Comparison of ENCODE assay signal across 9 cellular contexts in genomic region chr11:2156416-2157182, GRCh38. TPM values are rescaled to one million over a fixed set of nuclear protein-coding genes. Genes with fewer than 3 reads are reported as not detected.
DNase-seq lines count a peak whose midpoint lies in the region; ATAC-seq and TF ChIP-seq lines count a peak whose summit lies in the region.
"Had no signal": no experiment of that assay in that cellular context is flagged by ENCODE, and none has a peak within 500 bp of the region (broad histone marks: within the 10 kb centered on the region; RNA-seq: fewer than 3 reads in every experiment).

No MANE protein-coding gene starts in this region.

- WGBS in stomach, 5 donors = 19 to 32% (median 24%) methylated on average over 8 to 19 of the region's 19 CpGs

- H3K36me3 Mint-ChIP-seq in activated CD8-positive, alpha-beta T cell treated with anti-CD3 and anti-CD28 coated beads for 36 hours (ENCODE audit: low read depth) = no peaks in the 10 kb centered on the region
- H3K36me3 Mint-ChIP-seq in mesothelial cell of epicardium = no peaks in the 10 kb centered on the region

- no peak overlapping the region for H3K4me3 ChIP-seq in effector memory CD4-positive, alpha-beta T cell (ENCODE audit: insufficient read depth, low read depth, low read length, poor library complexity, severe bottlenecking)
- no peak overlapping the region for H3K4me3 ChIP-seq in stomach
- H3K4me3 ChIP-seq: BLaER1 treated with 17β-estradiol and CSF1 and Interleukin-3, amounts not matched to agents 10 nM and 100 nM had no signal

- no peaks in the 10 kb centered on the region for H3K9me3 Mint-ChIP-seq in activated CD8-positive, alpha-beta T cell treated with anti-CD3 and anti-CD28 coated beads for 36 hours
- no peaks in the 10 kb centered on the region for H3K9me3 Mint-ChIP-seq in mesothelial cell of epicardium

- H3K27me3 ChIP-seq in effector memory CD4-positive, alpha-beta T cell (replicated peaks; ENCODE audit: control insufficient read depth, insufficient read depth, low read length, poor library complexity, severe bottlenecking) = no peaks in the 10 kb centered on the region
- peaks cover 0 to 50% (median 10%) of the 10 kb centered on the region in 3 donors for H3K27me3 ChIP-seq in stomach

- no peaks in the 10 kb centered on the region for H3K27me3 Mint-ChIP-seq in activated CD8-positive, alpha-beta T cell treated with anti-CD3 and anti-CD28 coated beads for 36 hours
- peaks cover 1% of the 10 kb centered on the region for H3K27me3 Mint-ChIP-seq in mesothelial cell of epicardium (ENCODE audit: low read depth)

- peak; percentile 50 for ATAC-seq in activated CD8-positive, alpha-beta T cell treated with anti-CD3 and anti-CD28 coated beads for 36 hours
- no peak for ATAC-seq in HG02870 (IDR thresholded peaks at IDR 0.05; ENCODE audit: unreplicated experiment)

- H3K36me3 ChIP-seq in effector memory CD4-positive, alpha-beta T cell (ENCODE audit: control insufficient read depth, insufficient read depth, low read length) = no peaks in the 10 kb centered on the region
- no peaks in the 10 kb centered on the region for H3K36me3 ChIP-seq in stomach
- H3K36me3 ChIP-seq: BLaER1 treated with 17β-estradiol and CSF1 and Interleukin-3, amounts not matched to agents 10 nM and 100 nM had no signal

- H3K9me3 ChIP-seq in effector memory CD4-positive, alpha-beta T cell (ENCODE audit: control insufficient read depth, low read length) = no peaks in the 10 kb centered on the region
- H3K9me3 ChIP-seq in stomach = no peaks in the 10 kb centered on the region
- H3K9me3 ChIP-seq: BLaER1 treated with 17β-estradiol and CSF1 and Interleukin-3, amounts not matched to agents 10 nM and 100 nM had no signal

- peaks cover 2% of the 10 kb centered on the region for H3K4me1 Mint-ChIP-seq in activated CD8-positive, alpha-beta T cell treated with anti-CD3 and anti-CD28 coated beads for 36 hours (ENCODE audit: low read depth)
- H3K4me1 Mint-ChIP-seq in mesothelial cell of epicardium = peaks cover 3% of the 10 kb centered on the region

- DNase-seq in NCI-H1417 (lab: John Stamatoyannopoulos, UW) = peak; percentile 21 to 78 (median 74)
- DNase-seq in NCI-H1417 treated with DMSO at 0.1 percent for 48 hours (lab: John Stamatoyannopoulos, UW) = no peak
- DNase-seq in NCI-H1930 (lab: John Stamatoyannopoulos, UW) = peak; percentile 57 to 60
- DNase-seq in activated CD8-positive, alpha-beta T cell treated with anti-CD3 and anti-CD28 coated beads for 36 hours = peak; percentile 74
- peak; percentile 7 to 31 (median 20) for DNase-seq in effector memory CD4-positive, alpha-beta T cell
- peak; percentile 64 to 86 for DNase-seq in mesothelial cell of epicardium (ENCODE audit: low spot score in 2 of 2, unreplicated experiment in 2 of 2)
- DNase-seq in stomach = peak; percentile 85

- POLR2A ChIA-PET in activated CD8-positive, alpha-beta T cell treated with anti-CD3 and anti-CD28 coated beads for 36 hours (lab: Charles Lee) = interaction anchor here (1.0 kb wide), 1 partner anchor 120 kb away, joined by 3 read pairs; no protein-coding TSS in a partner anchor

- H3K4me3 Mint-ChIP-seq in activated CD8-positive, alpha-beta T cell treated with anti-CD3 and anti-CD28 coated beads for 36 hours = no peak overlapping the region
- no peak overlapping the region for H3K4me3 Mint-ChIP-seq in mesothelial cell of epicardium

- peak; percentile 88 for TF ChIP-seq CTCF in activated CD8-positive, alpha-beta T cell treated with anti-CD3 and anti-CD28 coated beads for 36 hours (IDR thresholded peaks at IDR 0.05)
- TF ChIP-seq CTCF in mesothelial cell of epicardium (IDR thresholded peaks at IDR 0.05; ENCODE audit: unreplicated experiment) (peak; percentile 88), stomach (IDR thresholded peaks at IDR 0.05) (peak in 5 of 7 experiments; percentile 51 to 76 (median 73))

- TF ChIP-seq EP300 in stomach (IDR thresholded peaks at IDR 0.05) = no peak

- no peak for TF ChIP-seq POLR2A in stomach (IDR thresholded peaks at IDR 0.05)

- CTCF ChIA-PET in activated CD8-positive, alpha-beta T cell treated with anti-CD3 and anti-CD28 coated beads for 36 hours (lab: Charles Lee) = interaction anchor here (0.7 to 19.5 kb wide), 11 partner anchors 9 to 504 kb away, joined by 3 to 518 read pairs (median 5); no protein-coding TSS in a partner anchor

- H3K27ac ChIP-seq in effector memory CD4-positive, alpha-beta T cell (ENCODE audit: insufficient read depth, low read length, poor library complexity, severe bottlenecking) = no peak overlapping the region
- no peak overlapping the region for H3K27ac ChIP-seq in stomach
- H3K27ac ChIP-seq: BLaER1 treated with 17β-estradiol and CSF1 and Interleukin-3, amounts not matched to agents 10 nM and 100 nM had no signal

- intact Hi-C loops in activated CD8-positive, alpha-beta T cell treated with anti-CD3 and anti-CD28 coated beads for 36 hours (cut with micrococcal nuclease) = loop anchor here (10.0 kb wide), 1 partner anchor 272 kb away; no protein-coding TSS in a partner anchor
- intact Hi-C loops in stomach (cut with DNase I; ENCODE audit: low total_unique reads) = loop anchor here (10.0 kb wide), 1 partner anchor 502 kb away; no protein-coding TSS in a partner anchor

- no peak overlapping the region for H3K27ac Mint-ChIP-seq in activated CD8-positive, alpha-beta T cell treated with anti-CD3 and anti-CD28 coated beads for 36 hours
- H3K27ac Mint-ChIP-seq in mesothelial cell of epicardium = no peak overlapping the region

- peaks cover 3% of the 10 kb centered on the region for H3K4me1 ChIP-seq in effector memory CD4-positive, alpha-beta T cell (ENCODE audit: control insufficient read depth, insufficient read depth, low read length, poor library complexity, severe bottlenecking)
- H3K4me1 ChIP-seq in stomach = peaks cover 2 to 4% (median 4%) of the 10 kb centered on the region in 4 donors

RNA-seq across cellular contexts. Expression of gene INS, which starts 4.4 kb away (rescaled TPM):
- not detected for total RNA-seq in activated CD8-positive, alpha-beta T cell treated with anti-CD3 and anti-CD28 coated beads for 36 hours
- total RNA-seq in mesothelial cell of epicardium (not detected in 3 replicates), stomach (not detected)
- 10 to 100 TPM in 1 of 3 donors, 1 to 10 TPM in 1, not detected in 1; 7.2 to 37.6 TPM for polyA plus RNA-seq in stomach

RNA-seq across cellular contexts. Expression of gene TH, which starts 15.0 kb away (rescaled TPM):
- not detected for total RNA-seq in activated CD8-positive, alpha-beta T cell treated with anti-CD3 and anti-CD28 coated beads for 36 hours
- 0.77 to 1.4 TPM (median 1.1 TPM) in 3 replicates for total RNA-seq in mesothelial cell of epicardium
- total RNA-seq in stomach = not detected
- 1 to 10 TPM in 1 of 3 donors, under 1 TPM in 1, not detected in 1; 0.13 to 1.7 TPM for polyA plus RNA-seq in stomach

RNA-seq across cellular contexts. Expression of gene IGF2, which starts 17.4 kb away (rescaled TPM):
- total RNA-seq in activated CD8-positive, alpha-beta T cell treated with anti-CD3 and anti-CD28 coated beads for 36 hours = 1 to 10 TPM; 8.1 to 8.2 TPM
- total RNA-seq in mesothelial cell of epicardium (3,009 to 3,275 TPM (median 3,171 TPM) in 3 replicates), stomach (100 to 1,000 TPM in 1 of 5 donors, 10 to 100 TPM in 3, 1 to 10 TPM in 1; 5.2 to 164 (median 29.2) TPM)
- polyA plus RNA-seq in stomach = 1 to 10 TPM; 3.8 to 9.6 (median 5.2) TPM

Comparison
In these comparisons a context has a peak if more than half of its experiments do, and no peak if none do; other contexts are left out.
1. RNA of gene IGF2, which starts 17.4 kb away (total RNA-seq): 3,009 to 3,275 TPM in mesothelial cell of epicardium; 5.2 to 164 TPM in stomach and 8.1 to 8.2 TPM in activated CD8-positive, alpha-beta T cell treated with anti-CD3 and anti-CD28 coated beads for 36 hours; every median in the first group is over 10 times any median in the second.
2. Peak in every context shown above with its lines, with median percentiles within 50 percentile points of each other: CTCF ChIP-seq.